ENCODE assay signal across 8 cellular contexts in genomic region chr19:13181747-13182388, GRCh38. TPM values are rescaled to one million over a fixed set of nuclear protein-coding genes. Genes with fewer than 3 reads are reported as not detected.
DNase-seq lines count a peak whose midpoint lies in the region; ATAC-seq and TF ChIP-seq lines count a peak whose summit lies in the region.

No MANE protein-coding gene starts in this region.

- H3K27me3 Mint-ChIP-seq in IgD-negative memory B cell: no peaks in the 10 kb centered on the region
- H3K27me3 Mint-ChIP-seq in activated T-cell treated with anti-CD3 and anti-CD28 coated beads, Interleukin-2, amount 50 U/mL, for 72 hours (ENCODE audit: low read depth): no peaks in the 10 kb centered on the region

- H3K4me3 ChIP-seq in BJ (ENCODE audit: low read depth, low read length): no peak overlapping the region
- H3K4me3 ChIP-seq in psoas muscle: no peak overlapping the region

- POLR2A ChIA-PET in BJ (lab: Charles Lee): interaction anchor here (0.6 kb wide), 2 partner anchors 9 to 12 kb away, joined by 3 to 31 read pairs; no protein-coding TSS in a partner anchor

- peak; percentile 55 for DNase-seq in BJ (ENCODE audit: low read depth)
- DNase-seq in activated T-cell treated with anti-CD3 and anti-CD28 coated beads, Interleukin-2, amount 50 U/mL, for 72 hours: peak in 1 of 2 donors; percentile 56
- DNase-seq in Right ventricle myocardium superior: peak; percentile 89
- DNase-seq in psoas muscle: peak; percentile 54 to 67
- DNase-seq in ecto neural progenitor cell (ENCODE audit: low spot score): no peak

- H3K27me3 ChIP-seq in BJ (ENCODE audit: control insufficient read depth, insufficient read depth, low read length) (no peaks in the 10 kb centered on the region), psoas muscle (ENCODE audit: insufficient read depth in 3 of 3, low read length in 2 of 3) (no peaks in the 10 kb centered on the region)

- CTCF ChIA-PET in BJ (lab: Yijun Ruan, JAX): interaction anchor here (0.8 to 2.3 kb wide), 5 partner anchors 9 to 408 kb away, joined by 3 to 14 read pairs (median 4); no protein-coding TSS in a partner anchor

- peak; percentile 73 to 75 for ATAC-seq in activated T-cell treated with anti-CD3 and anti-CD28 coated beads, Interleukin-2, amount 50 U/mL, for 72 hours (replicated peaks in 1 of 2)
- ATAC-seq in Right ventricle myocardium superior (ENCODE audit: poor library complexity): peak; percentile 96
- ATAC-seq in psoas muscle: peak in 3 of 4 donors; percentile 27 to 53 (median 48)
- ATAC-seq in GM18498 (IDR thresholded peaks at IDR 0.05; ENCODE audit: unreplicated experiment): no peak
- no peak for ATAC-seq in HG02884 (IDR thresholded peaks at IDR 0.05; ENCODE audit: unreplicated experiment)

- H3K4me1 ChIP-seq in psoas muscle: peaks cover 10% of the 10 kb centered on the region

- peaks cover 7 to 19% (median 19%) of the 10 kb centered on the region in 3 donors for H3K4me1 Mint-ChIP-seq in IgD-negative memory B cell
- H3K4me1 Mint-ChIP-seq in activated T-cell treated with anti-CD3 and anti-CD28 coated beads, Interleukin-2, amount 50 U/mL, for 72 hours (ENCODE audit: low read depth): peaks cover 32% of the 10 kb centered on the region

- H3K36me3 ChIP-seq in BJ (ENCODE audit: control insufficient read depth, insufficient read depth, low read length) (no peaks in the 10 kb centered on the region), psoas muscle (ENCODE audit: insufficient read depth in 1 of 2, low read depth in 1 of 2) (no peaks in the 10 kb centered on the region)

- H3K27ac ChIP-seq in psoas muscle: peak overlapping the region; percentile 41

- TF ChIP-seq CTCF in BJ (IDR thresholded peaks at IDR 0.05; ENCODE audit: insufficient read depth, low read depth, low read length) (no peak), psoas muscle (IDR thresholded peaks at IDR 0.05) (no peak)

- H3K9me3 ChIP-seq in psoas muscle: no peaks in the 10 kb centered on the region

- WGBS in psoas muscle, 3 donors: 10 to 20% (median 14%) methylated on average over 16 of the region's 16 CpGs

- intact Hi-C loops in Right ventricle myocardium superior (cut with DNase I): no loop called here
- intact Hi-C loops in psoas muscle (cut with DNase I): no loop called here

- H3K36me3 Mint-ChIP-seq in IgD-negative memory B cell: no peaks in the 10 kb centered on the region
- H3K36me3 Mint-ChIP-seq in activated T-cell treated with anti-CD3 and anti-CD28 coated beads, Interleukin-2, amount 50 U/mL, for 72 hours (ENCODE audit: insufficient read depth in 2 of 2): no peaks in the 10 kb centered on the region

- no peaks in the 10 kb centered on the region for H3K9me3 Mint-ChIP-seq in IgD-negative memory B cell
- no peaks in the 10 kb centered on the region for H3K9me3 Mint-ChIP-seq in activated T-cell treated with anti-CD3 and anti-CD28 coated beads, Interleukin-2, amount 50 U/mL, for 72 hours

- H3K4me3 Mint-ChIP-seq in IgD-negative memory B cell: peak overlapping the region in 3 of 4 donors; percentile 20 to 90 (median 27)
- H3K4me3 Mint-ChIP-seq in activated T-cell treated with anti-CD3 and anti-CD28 coated beads, Interleukin-2, amount 50 U/mL, for 72 hours: peak overlapping the region; percentile 49 to 58

- peak overlapping the region in 2 of 3 donors; percentile 67 to 72 for H3K27ac Mint-ChIP-seq in IgD-negative memory B cell
- H3K27ac Mint-ChIP-seq in activated T-cell treated with anti-CD3 and anti-CD28 coated beads, Interleukin-2, amount 50 U/mL, for 72 hours: peak overlapping the region; percentile 85

RNA-seq across cellular contexts. Expression of gene IER2, which starts 31.7 kb away (rescaled TPM):
- polyA plus RNA-seq in BJ (2011; rRNA removed) (9.1 and 18.2 TPM in 2 replicates), IgD-negative memory B cell (350 TPM), psoas muscle (10 to 100 TPM; 12.9 to 62.7 (median 18.2) TPM)
- 4.2 and 7.4 TPM in 2 replicates for polyA minus RNA-seq in BJ (2011; rRNA and poly(A)+ RNA removed)
- 100 to 1,000 TPM; 168 to 184 TPM for total RNA-seq in activated T-cell treated with anti-CD3 and anti-CD28 coated beads, Interleukin-2, amount 50 U/mL, for 72 hours
- total RNA-seq in Right ventricle myocardium superior (17.7 TPM), psoas muscle (10 to 100 TPM; 16.8 to 31.2 (median 29.9) TPM)

RNA-seq across cellular contexts. Expression of gene STX10, which starts 31.7 kb away (rescaled TPM):
- polyA plus RNA-seq in BJ (2011; rRNA removed) (56.8 and 73.1 TPM in 2 replicates), IgD-negative memory B cell (52.8 TPM), psoas muscle (10 to 100 TPM; 34.5 to 63.3 (median 43.6) TPM)
- polyA minus RNA-seq in BJ (2011; rRNA and poly(A)+ RNA removed): 50.4 and 54.7 TPM in 2 replicates
- total RNA-seq in activated T-cell treated with anti-CD3 and anti-CD28 coated beads, Interleukin-2, amount 50 U/mL, for 72 hours: 10 to 100 TPM; 73.9 to 89.9 TPM
- total RNA-seq in Right ventricle myocardium superior (38.2 TPM), psoas muscle (10 to 100 TPM; 18.5 to 20.4 (median 19.3) TPM)

Comparison
In these comparisons a context has a peak if more than half of its experiments do, and no peak if none do; other contexts are left out.
1. ATAC-seq: peak in activated T-cell treated with anti-CD3 and anti-CD28 coated beads, Interleukin-2, amount 50 U/mL, for 72 hours (2 of 2), Right ventricle myocardium superior (single experiment) and psoas muscle (3 of 4); none in GM18498 (single experiment) and HG02884 (single experiment).